ENCODE assay signal across 6 cellular contexts in the genomic region with DNA sequence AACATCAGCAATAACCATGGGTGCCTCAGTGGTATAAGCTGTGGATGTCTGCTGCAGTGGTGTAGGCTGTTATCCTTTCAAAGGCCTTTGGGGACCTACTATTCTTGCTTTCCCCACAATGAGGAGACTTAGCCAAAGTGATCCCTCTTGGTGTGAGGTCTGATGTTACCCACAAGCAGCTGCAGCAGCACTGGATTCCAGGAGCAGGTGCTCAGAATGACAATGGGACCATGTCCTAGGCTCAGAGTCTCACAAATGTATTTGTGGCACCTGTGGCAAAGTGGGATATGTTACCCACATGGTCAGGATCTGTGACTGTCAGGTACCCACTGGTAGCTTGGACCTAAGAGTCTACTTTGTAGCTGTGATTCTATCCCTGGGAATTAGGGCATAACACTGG.
"Had no signal": no experiment of that assay in that cellular context is flagged by ENCODE, and none has a peak within 500 bp of the region (broad histone marks: within the 10 kb centered on the region; RNA-seq: fewer than 3 reads in every experiment).

No MANE protein-coding gene starts in this region.

- H2AFZ ChIP-seq: GM23248 had no signal

- H3K9me3 ChIP-seq: HAP-1 had no signal

- H3K9ac ChIP-seq: GM23248 had no signal

- H3K4me3 ChIP-seq: GM23248, HAP-1, K562 had no signal

- H3K27ac ChIP-seq: GM23248 had no signal

- ATAC-seq: K562 had no signal

- DNase-seq: GM23248, GOT3, H7, IMR-90 had no signal
